2 cellular contexts compared by ENCODE assay signal in the genomic region with DNA sequence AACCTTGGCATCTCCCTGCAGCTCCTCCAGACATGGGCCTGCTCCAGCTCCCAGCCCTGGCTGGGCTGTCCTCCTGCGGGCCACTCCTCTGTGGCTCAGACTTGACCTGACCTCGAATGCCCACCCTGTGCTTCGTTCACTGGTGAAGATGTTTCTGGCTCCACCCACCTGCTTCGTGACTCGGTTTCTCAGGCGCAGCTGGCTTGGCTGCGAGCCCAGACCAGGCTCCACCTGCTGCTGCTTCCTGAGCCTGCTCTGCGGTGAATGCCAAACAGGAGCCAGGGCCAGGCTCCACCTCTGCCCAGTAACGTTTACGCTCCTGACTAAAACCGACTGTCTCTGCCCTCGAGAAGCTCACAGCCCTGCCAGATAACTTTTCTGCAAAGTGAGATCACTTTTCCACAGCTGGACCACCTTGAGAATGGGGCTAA.
TF ChIP-seq lines count a peak whose summit lies in the region.

No MANE protein-coding gene starts in this region.

TF ChIP-seq in SK-N-SH treated with all-trans-retinoic acid at 6 μM for 48 hours, 23 proteins besides CTCF, POLR2A, EP300 and RAD21 (continued from another document):
- TF ChIP-seq, protein P1, sequence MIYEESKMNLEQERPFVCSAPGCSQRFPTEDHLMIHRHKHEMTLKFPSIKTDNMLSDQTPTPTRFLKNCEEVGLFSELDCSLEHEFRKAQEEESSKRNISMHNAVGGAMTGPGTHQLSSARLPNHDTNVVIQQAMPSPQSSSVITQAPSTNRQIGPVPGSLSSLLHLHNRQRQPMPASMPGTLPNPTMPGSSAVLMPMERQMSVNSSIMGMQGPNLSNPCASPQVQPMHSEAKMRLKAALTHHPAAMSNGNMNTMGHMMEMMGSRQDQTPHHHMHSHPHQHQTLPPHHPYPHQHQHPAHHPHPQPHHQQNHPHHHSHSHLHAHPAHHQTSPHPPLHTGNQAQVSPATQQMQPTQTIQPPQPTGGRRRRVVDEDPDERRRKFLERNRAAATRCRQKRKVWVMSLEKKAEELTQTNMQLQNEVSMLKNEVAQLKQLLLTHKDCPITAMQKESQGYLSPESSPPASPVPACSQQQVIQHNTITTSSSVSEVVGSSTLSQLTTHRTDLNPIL (CRISPR knock-in tag; IDR thresholded peaks at IDR 0.05; ENCODE audit: low read depth) = no peak
- TF ChIP-seq ZNF565 (CRISPR knock-in tag; conservative IDR thresholded peaks at IDR 0.05; ENCODE audit: low read depth) (no peak), RARB (CRISPR knock-in tag; IDR thresholded peaks at IDR 0.05) (no peak), ZFP30 (CRISPR knock-in tag; IDR thresholded peaks at IDR 0.05) (no peak), ZNF8 (CRISPR knock-in tag; IDR thresholded peaks at IDR 0.05) (no peak), ISL1 (CRISPR knock-in tag; IDR thresholded peaks at IDR 0.05) (no peak), BACH2 (CRISPR knock-in tag; IDR thresholded peaks at IDR 0.05; ENCODE audit: borderline replicate concordance) (no peak), SNAI2 (CRISPR knock-in tag; IDR thresholded peaks at IDR 0.05) (no peak), ZNF70 (CRISPR knock-in tag; IDR thresholded peaks at IDR 0.05) (no peak), GLIS3 (CRISPR knock-in tag; IDR thresholded peaks at IDR 0.05) (no peak), TOX (CRISPR knock-in tag; IDR thresholded peaks at IDR 0.05; ENCODE audit: borderline replicate concordance) (no peak)
- TF ChIP-seq, protein P2, sequence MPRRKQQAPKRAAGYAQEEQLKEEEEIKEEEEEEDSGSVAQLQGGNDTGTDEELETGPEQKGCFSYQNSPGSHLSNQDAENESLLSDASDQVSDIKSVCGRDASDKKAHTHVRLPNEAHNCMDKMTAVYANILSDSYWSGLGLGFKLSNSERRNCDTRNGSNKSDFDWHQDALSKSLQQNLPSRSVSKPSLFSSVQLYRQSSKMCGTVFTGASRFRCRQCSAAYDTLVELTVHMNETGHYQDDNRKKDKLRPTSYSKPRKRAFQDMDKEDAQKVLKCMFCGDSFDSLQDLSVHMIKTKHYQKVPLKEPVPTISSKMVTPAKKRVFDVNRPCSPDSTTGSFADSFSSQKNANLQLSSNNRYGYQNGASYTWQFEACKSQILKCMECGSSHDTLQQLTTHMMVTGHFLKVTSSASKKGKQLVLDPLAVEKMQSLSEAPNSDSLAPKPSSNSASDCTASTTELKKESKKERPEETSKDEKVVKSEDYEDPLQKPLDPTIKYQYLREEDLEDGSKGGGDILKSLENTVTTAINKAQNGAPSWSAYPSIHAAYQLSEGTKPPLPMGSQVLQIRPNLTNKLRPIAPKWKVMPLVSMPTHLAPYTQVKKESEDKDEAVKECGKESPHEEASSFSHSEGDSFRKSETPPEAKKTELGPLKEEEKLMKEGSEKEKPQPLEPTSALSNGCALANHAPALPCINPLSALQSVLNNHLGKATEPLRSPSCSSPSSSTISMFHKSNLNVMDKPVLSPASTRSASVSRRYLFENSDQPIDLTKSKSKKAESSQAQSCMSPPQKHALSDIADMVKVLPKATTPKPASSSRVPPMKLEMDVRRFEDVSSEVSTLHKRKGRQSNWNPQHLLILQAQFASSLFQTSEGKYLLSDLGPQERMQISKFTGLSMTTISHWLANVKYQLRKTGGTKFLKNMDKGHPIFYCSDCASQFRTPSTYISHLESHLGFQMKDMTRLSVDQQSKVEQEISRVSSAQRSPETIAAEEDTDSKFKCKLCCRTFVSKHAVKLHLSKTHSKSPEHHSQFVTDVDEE (CRISPR knock-in tag; IDR thresholded peaks at IDR 0.05) = no peak
- TF ChIP-seq, protein P3, sequence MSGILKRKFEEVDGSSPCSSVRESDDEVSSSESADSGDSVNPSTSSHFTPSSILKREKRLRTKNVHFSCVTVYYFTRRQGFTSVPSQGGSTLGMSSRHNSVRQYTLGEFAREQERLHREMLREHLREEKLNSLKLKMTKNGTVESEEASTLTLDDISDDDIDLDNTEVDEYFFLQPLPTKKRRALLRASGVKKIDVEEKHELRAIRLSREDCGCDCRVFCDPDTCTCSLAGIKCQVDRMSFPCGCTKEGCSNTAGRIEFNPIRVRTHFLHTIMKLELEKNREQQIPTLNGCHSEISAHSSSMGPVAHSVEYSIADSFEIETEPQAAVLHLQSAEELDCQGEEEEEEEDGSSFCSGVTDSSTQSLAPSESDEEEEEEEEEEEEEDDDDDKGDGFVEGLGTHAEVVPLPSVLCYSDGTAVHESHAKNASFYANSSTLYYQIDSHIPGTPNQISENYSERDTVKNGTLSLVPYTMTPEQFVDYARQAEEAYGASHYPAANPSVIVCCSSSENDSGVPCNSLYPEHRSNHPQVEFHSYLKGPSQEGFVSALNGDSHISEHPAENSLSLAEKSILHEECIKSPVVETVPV (CRISPR knock-in tag; IDR thresholded peaks at IDR 0.05) = no peak
- TF ChIP-seq, protein P4, sequence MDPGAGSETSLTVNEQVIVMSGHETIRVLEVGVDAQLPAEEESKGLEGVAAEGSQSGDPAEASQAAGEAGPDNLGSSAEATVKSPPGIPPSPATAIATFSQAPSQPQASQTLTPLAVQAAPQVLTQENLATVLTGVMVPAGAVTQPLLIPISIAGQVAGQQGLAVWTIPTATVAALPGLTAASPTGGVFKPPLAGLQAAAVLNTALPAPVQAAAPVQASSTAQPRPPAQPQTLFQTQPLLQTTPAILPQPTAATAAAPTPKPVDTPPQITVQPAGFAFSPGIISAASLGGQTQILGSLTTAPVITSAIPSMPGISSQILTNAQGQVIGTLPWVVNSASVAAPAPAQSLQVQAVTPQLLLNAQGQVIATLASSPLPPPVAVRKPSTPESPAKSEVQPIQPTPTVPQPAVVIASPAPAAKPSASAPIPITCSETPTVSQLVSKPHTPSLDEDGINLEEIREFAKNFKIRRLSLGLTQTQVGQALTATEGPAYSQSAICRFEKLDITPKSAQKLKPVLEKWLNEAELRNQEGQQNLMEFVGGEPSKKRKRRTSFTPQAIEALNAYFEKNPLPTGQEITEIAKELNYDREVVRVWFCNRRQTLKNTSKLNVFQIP (CRISPR knock-in tag; IDR thresholded peaks at IDR 0.05; ENCODE audit: borderline replicate concordance, low read depth) = no peak

TF ChIP-seq in SK-N-SH, 30 proteins besides CTCF, POLR2A, EP300 and RAD21 (continued from another document):
- TF ChIP-seq, protein P5, sequence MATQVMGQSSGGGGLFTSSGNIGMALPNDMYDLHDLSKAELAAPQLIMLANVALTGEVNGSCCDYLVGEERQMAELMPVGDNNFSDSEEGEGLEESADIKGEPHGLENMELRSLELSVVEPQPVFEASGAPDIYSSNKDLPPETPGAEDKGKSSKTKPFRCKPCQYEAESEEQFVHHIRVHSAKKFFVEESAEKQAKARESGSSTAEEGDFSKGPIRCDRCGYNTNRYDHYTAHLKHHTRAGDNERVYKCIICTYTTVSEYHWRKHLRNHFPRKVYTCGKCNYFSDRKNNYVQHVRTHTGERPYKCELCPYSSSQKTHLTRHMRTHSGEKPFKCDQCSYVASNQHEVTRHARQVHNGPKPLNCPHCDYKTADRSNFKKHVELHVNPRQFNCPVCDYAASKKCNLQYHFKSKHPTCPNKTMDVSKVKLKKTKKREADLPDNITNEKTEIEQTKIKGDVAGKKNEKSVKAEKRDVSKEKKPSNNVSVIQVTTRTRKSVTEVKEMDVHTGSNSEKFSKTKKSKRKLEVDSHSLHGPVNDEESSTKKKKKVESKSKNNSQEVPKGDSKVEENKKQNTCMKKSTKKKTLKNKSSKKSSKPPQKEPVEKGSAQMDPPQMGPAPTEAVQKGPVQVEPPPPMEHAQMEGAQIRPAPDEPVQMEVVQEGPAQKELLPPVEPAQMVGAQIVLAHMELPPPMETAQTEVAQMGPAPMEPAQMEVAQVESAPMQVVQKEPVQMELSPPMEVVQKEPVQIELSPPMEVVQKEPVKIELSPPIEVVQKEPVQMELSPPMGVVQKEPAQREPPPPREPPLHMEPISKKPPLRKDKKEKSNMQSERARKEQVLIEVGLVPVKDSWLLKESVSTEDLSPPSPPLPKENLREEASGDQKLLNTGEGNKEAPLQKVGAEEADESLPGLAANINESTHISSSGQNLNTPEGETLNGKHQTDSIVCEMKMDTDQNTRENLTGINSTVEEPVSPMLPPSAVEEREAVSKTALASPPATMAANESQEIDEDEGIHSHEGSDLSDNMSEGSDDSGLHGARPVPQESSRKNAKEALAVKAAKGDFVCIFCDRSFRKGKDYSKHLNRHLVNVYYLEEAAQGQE (IDR thresholded peaks at IDR 0.05; ENCODE audit: low read depth, low read length) = no peak
- no peak for TF ChIP-seq GABPA (IDR thresholded peaks at IDR 0.05; ENCODE audit: low read depth)
- TF ChIP-seq RCOR1 (IDR thresholded peaks at IDR 0.05; ENCODE audit: low read length) = no peak
- TF ChIP-seq, protein P6, sequence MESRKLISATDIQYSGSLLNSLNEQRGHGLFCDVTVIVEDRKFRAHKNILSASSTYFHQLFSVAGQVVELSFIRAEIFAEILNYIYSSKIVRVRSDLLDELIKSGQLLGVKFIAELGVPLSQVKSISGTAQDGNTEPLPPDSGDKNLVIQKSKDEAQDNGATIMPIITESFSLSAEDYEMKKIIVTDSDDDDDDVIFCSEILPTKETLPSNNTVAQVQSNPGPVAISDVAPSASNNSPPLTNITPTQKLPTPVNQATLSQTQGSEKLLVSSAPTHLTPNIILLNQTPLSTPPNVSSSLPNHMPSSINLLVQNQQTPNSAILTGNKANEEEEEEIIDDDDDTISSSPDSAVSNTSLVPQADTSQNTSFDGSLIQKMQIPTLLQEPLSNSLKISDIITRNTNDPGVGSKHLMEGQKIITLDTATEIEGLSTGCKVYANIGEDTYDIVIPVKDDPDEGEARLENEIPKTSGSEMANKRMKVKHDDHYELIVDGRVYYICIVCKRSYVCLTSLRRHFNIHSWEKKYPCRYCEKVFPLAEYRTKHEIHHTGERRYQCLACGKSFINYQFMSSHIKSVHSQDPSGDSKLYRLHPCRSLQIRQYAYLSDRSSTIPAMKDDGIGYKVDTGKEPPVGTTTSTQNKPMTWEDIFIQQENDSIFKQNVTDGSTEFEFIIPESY (IDR thresholded peaks at IDR 0.05; ENCODE audit: borderline replicate concordance, low read depth) = no peak
- TF ChIP-seq, protein P7, sequence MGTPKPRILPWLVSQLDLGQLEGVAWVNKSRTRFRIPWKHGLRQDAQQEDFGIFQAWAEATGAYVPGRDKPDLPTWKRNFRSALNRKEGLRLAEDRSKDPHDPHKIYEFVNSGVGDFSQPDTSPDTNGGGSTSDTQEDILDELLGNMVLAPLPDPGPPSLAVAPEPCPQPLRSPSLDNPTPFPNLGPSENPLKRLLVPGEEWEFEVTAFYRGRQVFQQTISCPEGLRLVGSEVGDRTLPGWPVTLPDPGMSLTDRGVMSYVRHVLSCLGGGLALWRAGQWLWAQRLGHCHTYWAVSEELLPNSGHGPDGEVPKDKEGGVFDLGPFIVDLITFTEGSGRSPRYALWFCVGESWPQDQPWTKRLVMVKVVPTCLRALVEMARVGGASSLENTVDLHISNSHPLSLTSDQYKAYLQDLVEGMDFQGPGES (IDR thresholded peaks at IDR 0.05; ENCODE audit: low read depth, low read length) = no peak
- TF ChIP-seq POLR2AphosphoS5 (IDR thresholded peaks at IDR 0.05; ENCODE audit: low read depth, low read length) = no peak
- no peak for TF ChIP-seq TEAD4 (IDR thresholded peaks at IDR 0.05; ENCODE audit: borderline replicate concordance, insufficient read depth)
